ENCODE assay signal across 10 cellular contexts in genomic region chr2:112627060-112628040, GRCh38. TPM values are rescaled to one million over a fixed set of nuclear protein-coding genes. Genes with fewer than 3 reads are reported as not detected.
A peak's percentile ranks its signal among the peaks of the same experiment; 100 is the strongest.
DNase-seq lines count a peak whose midpoint lies in the region; TF ChIP-seq lines count a peak whose summit lies in the region.
"Had no signal": no experiment of that assay in that cellular context is flagged by ENCODE, and none has a peak within 500 bp of the region (broad histone marks: within the 10 kb centered on the region; RNA-seq: fewer than 3 reads in every experiment).

No MANE protein-coding gene starts in this region.

- peak overlapping the region; percentile 7 for H3K4me3 Mint-ChIP-seq in activated naive CD8-positive, alpha-beta T cell treated with anti-CD3 and anti-CD28 coated beads for 36 hours

- no peaks in the 10 kb centered on the region for H3K9me3 Mint-ChIP-seq in activated naive CD8-positive, alpha-beta T cell treated with anti-CD3 and anti-CD28 coated beads for 36 hours

- intact Hi-C loops in left ventricle myocardium inferior (cut with micrococcal nuclease): loop anchor here (10.0 kb wide), 2 partner anchors 57 to 97 kb away; partner anchors contain the start of gene NT5DC4

- H3K4me3 ChIP-seq in AG04450 (ENCODE audit: low read depth, low read length) (peak overlapping the region; percentile 35), left ventricle myocardium inferior (peak overlapping the region; percentile 34)
- H3K4me3 ChIP-seq: cardiac muscle cell, GM12878 had no signal

- CTCF ChIA-PET in AG04450 (lab: Charles Lee): interaction anchor here (0.7 to 10.7 kb wide), 24 partner anchors 11 to 332 kb away, joined by 3 to 151 read pairs (median 5); partner anchors contain the start of gene SLC20A1

- no peaks in the 10 kb centered on the region for H3K9me3 ChIP-seq in AG04450 (ENCODE audit: control insufficient read depth, insufficient read depth, low read length)
- H3K9me3 ChIP-seq in left ventricle myocardium inferior (replicated peaks): no peaks in the 10 kb centered on the region

- H3K27ac ChIP-seq in AG04450 (ENCODE audit: low read depth, low read length): peak overlapping the region; percentile 95
- peak overlapping the region; percentile 77 for H3K27ac ChIP-seq in left ventricle myocardium inferior (replicated peaks)
- H3K27ac ChIP-seq: cardiac muscle cell had no signal

- DNase-seq in AG04450 (ENCODE audit: low read depth, low spot score) (peak; percentile 88), KG1 (lab: John Stamatoyannopoulos, UW) (peak; percentile 77), left ventricle myocardium inferior (peak; percentile 45), NCI-H2171 (lab: John Stamatoyannopoulos, UW) (no peak)
- DNase-seq in activated naive CD8-positive, alpha-beta T cell treated with anti-CD3 and anti-CD28 coated beads for 36 hours: no peak
- peak; percentile 24 for DNase-seq in stimulated activated CD8-positive, alpha-beta memory T cell treated with anti-CD3 and anti-CD28 coated beads, Interleukin-4, amount 100 ng/mL, for 48 hours
- no peak for DNase-seq in stimulated activated CD4-positive, alpha-beta T cell treated with anti-CD3 and anti-CD28 coated beads, Interleukin-12 subunit alpha, Interleukin-12 subunit beta, amount 100 ng/mL, for 4 hours
- DNase-seq in stimulated activated naive CD4-positive, alpha-beta T cell treated with Interleukin-2 at 50 U/mL for 16 hours (lab: John Stamatoyannopoulos, UW): no peak

- no peak overlapping the region for H3K27ac Mint-ChIP-seq in activated naive CD8-positive, alpha-beta T cell treated with anti-CD3 and anti-CD28 coated beads for 36 hours

- POLR2A ChIA-PET in AG04450 (lab: Yijun Ruan, JAX): interaction anchor here (0.5 to 3.3 kb wide), 9 partner anchors 14 to 126 kb away, joined by 3 to 31 read pairs (median 5); partner anchors contain the start of gene SLC20A1

- no peaks in the 10 kb centered on the region for H3K27me3 Mint-ChIP-seq in activated naive CD8-positive, alpha-beta T cell treated with anti-CD3 and anti-CD28 coated beads for 36 hours

- H3K4me1 Mint-ChIP-seq in activated naive CD8-positive, alpha-beta T cell treated with anti-CD3 and anti-CD28 coated beads for 36 hours: peaks cover 48% of the 10 kb centered on the region

- no peaks in the 10 kb centered on the region for H3K27me3 ChIP-seq in AG04450 (ENCODE audit: control insufficient read depth, insufficient read depth, low read length)
- H3K27me3 ChIP-seq in left ventricle myocardium inferior (ENCODE audit: low read depth): peaks cover 15% of the 10 kb centered on the region
- H3K27me3 ChIP-seq: cardiac muscle cell had no signal

- no peaks in the 10 kb centered on the region for H3K36me3 ChIP-seq in left ventricle myocardium inferior
- H3K36me3 ChIP-seq: cardiac muscle cell had no signal

- TF ChIP-seq CTCF in AG04450 (IDR thresholded peaks at IDR 0.05; ENCODE audit: low read depth, low read length): no peak
- TF ChIP-seq CTCF in left ventricle myocardium inferior (IDR thresholded peaks at IDR 0.05; ENCODE audit: borderline replicate concordance): no peak

- no peaks in the 10 kb centered on the region for H3K36me3 Mint-ChIP-seq in activated naive CD8-positive, alpha-beta T cell treated with anti-CD3 and anti-CD28 coated beads for 36 hours

- peaks cover 40% of the 10 kb centered on the region for H3K4me1 ChIP-seq in left ventricle myocardium inferior

RNA-seq across cellular contexts. Expression of gene SLC20A1, which starts 18.4 kb away (rescaled TPM):
- polyA plus RNA-seq in AG04450 (2011; rRNA removed): 71.8 and 74.8 TPM in 2 replicates
- 64.9 and 67.1 TPM in 2 replicates for polyA minus RNA-seq in AG04450 (2011; rRNA and poly(A)+ RNA removed)
- 10 to 100 TPM; 81.8 to 84.6 TPM for total RNA-seq in activated naive CD8-positive, alpha-beta T cell treated with anti-CD3 and anti-CD28 coated beads for 36 hours
- 10.5 TPM for total RNA-seq in left ventricle myocardium inferior

RNA-seq across cellular contexts. Expression of gene CHCHD5, which starts 42.9 kb away (rescaled TPM):
- 8.9 and 15.2 TPM in 2 replicates for polyA plus RNA-seq in AG04450 (2011; rRNA removed)
- polyA minus RNA-seq in AG04450 (2011; rRNA and poly(A)+ RNA removed): 8.3 and 13.9 TPM in 2 replicates
- 10 to 100 TPM; 34.9 to 40.5 TPM for total RNA-seq in activated naive CD8-positive, alpha-beta T cell treated with anti-CD3 and anti-CD28 coated beads for 36 hours
- total RNA-seq in left ventricle myocardium inferior: 19.2 TPM

Comparison
In these comparisons a context has a peak if more than half of its experiments do, and no peak if none do; other contexts are left out.
1. DNase-seq: peak in AG04450 (single experiment), KG1 (single experiment), left ventricle myocardium inferior (single experiment) and stimulated activated CD8-positive, alpha-beta memory T cell treated with anti-CD3 and anti-CD28 coated beads, Interleukin-4, amount 100 ng/mL, for 48 hours (single experiment); none in activated naive CD8-positive, alpha-beta T cell treated with anti-CD3 and anti-CD28 coated beads for 36 hours (single experiment), NCI-H2171 (single experiment), stimulated activated CD4-positive, alpha-beta T cell treated with anti-CD3 and anti-CD28 coated beads, Interleukin-12 subunit alpha, Interleukin-12 subunit beta, amount 100 ng/mL, for 4 hours (single experiment) and stimulated activated naive CD4-positive, alpha-beta T cell treated with Interleukin-2 at 50 U/mL for 16 hours (single experiment).